Comparison of ENCODE assay signal across 15 cellular contexts in genomic region chr20:37201827-37202162, GRCh38. TPM values are rescaled to one million over a fixed set of nuclear protein-coding genes. Genes with fewer than 3 reads are reported as not detected.
DNase-seq lines count a peak whose midpoint lies in the region; ATAC-seq and TF ChIP-seq lines count a peak whose summit lies in the region.
"Had no signal": no experiment of that assay in that cellular context is flagged by ENCODE, and none has a peak within 500 bp of the region (broad histone marks: within the 10 kb centered on the region; RNA-seq: fewer than 3 reads in every experiment).

No MANE protein-coding gene starts in this region.

- no peak for TF ChIP-seq CTCF in breast epithelium (IDR thresholded peaks at IDR 0.05)
- TF ChIP-seq CTCF in type B pancreatic cell (conservative IDR thresholded peaks at IDR 0.05) = no peak

- H3K27ac ChIP-seq in HUES64 (ENCODE audit: low read depth, low read length) = peak overlapping the region; percentile 16; the same call in 1 of the 2 replicates
- peak overlapping the region; percentile 50 to 60 for H3K27ac ChIP-seq in breast epithelium
- peak overlapping the region; percentile 95 for H3K27ac ChIP-seq in mesodermal cell (ENCODE audit: low read depth, low read length, severe bottlenecking)
- H3K27ac ChIP-seq in Karpas-422 (ENCODE audit: low read length) = no peak overlapping the region
- H3K27ac ChIP-seq: neutrophil, SJCRH30 had no signal

- peaks cover 48% of the 10 kb centered on the region for H3K36me3 Mint-ChIP-seq in type B pancreatic cell
- H3K36me3 Mint-ChIP-seq in T-helper 2 cell treated with Interferon-gamma antibody and Interleukin-4, amounts not matched to agents 5 μg/mL and 100 μg/mL, for 36 hours (ENCODE audit: low read depth) = peaks cover 61% of the 10 kb centered on the region

- H3K4me1 ChIP-seq in HUES64 (ENCODE audit: insufficient read depth, low read length) = peaks cover 6% of the 10 kb centered on the region; the same call in 1 of the 2 replicates
- no peaks in the 10 kb centered on the region for H3K4me1 ChIP-seq in breast epithelium
- peaks cover 11% of the 10 kb centered on the region for H3K4me1 ChIP-seq in mesodermal cell (ENCODE audit: control insufficient read depth, insufficient read depth, low read length, poor library complexity, severe bottlenecking)
- H3K4me1 ChIP-seq in Karpas-422 (ENCODE audit: low read length) = no peaks in the 10 kb centered on the region

- peaks cover 60% of the 10 kb centered on the region for H3K79me2 ChIP-seq in Karpas-422 (ENCODE audit: low read length)

- no peak overlapping the region for H3K4me2 ChIP-seq in Karpas-422 (ENCODE audit: low read depth, low read length, poor library complexity, severe bottlenecking)

- no peaks in the 10 kb centered on the region for H3K9me2 ChIP-seq in Karpas-422 (replicated peaks; ENCODE audit: insufficient read depth, low read length)

- H3K4me3 Mint-ChIP-seq in type B pancreatic cell = no peak overlapping the region
- H3K4me3 Mint-ChIP-seq in T-helper 2 cell treated with Interferon-gamma antibody and Interleukin-4, amounts not matched to agents 5 μg/mL and 100 μg/mL, for 36 hours = no peak overlapping the region
- H3K4me3 Mint-ChIP-seq: CD4-positive, alpha-beta T cell; central memory CD8-positive, alpha-beta T cell had no signal

- H3K9me3 Mint-ChIP-seq in type B pancreatic cell = no peaks in the 10 kb centered on the region
- no peaks in the 10 kb centered on the region for H3K9me3 Mint-ChIP-seq in T-helper 2 cell treated with Interferon-gamma antibody and Interleukin-4, amounts not matched to agents 5 μg/mL and 100 μg/mL, for 36 hours
- H3K9me3 Mint-ChIP-seq: CD4-positive, alpha-beta T cell; central memory CD8-positive, alpha-beta T cell had no signal

- H3K9ac ChIP-seq in HUES64 (ENCODE audit: low read depth, low read length) = no peak overlapping the region
- H3K9ac ChIP-seq in Karpas-422 (ENCODE audit: low read length) = no peak overlapping the region

- no peaks in the 10 kb centered on the region for H3K27me3 Mint-ChIP-seq in type B pancreatic cell
- H3K27me3 Mint-ChIP-seq in T-helper 2 cell treated with Interferon-gamma antibody and Interleukin-4, amounts not matched to agents 5 μg/mL and 100 μg/mL, for 36 hours (ENCODE audit: low read depth) = no peaks in the 10 kb centered on the region
- H3K27me3 Mint-ChIP-seq: CD4-positive, alpha-beta T cell; central memory CD8-positive, alpha-beta T cell had no signal

- H2AFZ ChIP-seq in Karpas-422 (ENCODE audit: low read length) = no peak overlapping the region

- DNase-seq in breast epithelium (ENCODE audit: low spot score in 2 of 2) (no peak), type B pancreatic cell (ENCODE audit: extremely low spot score, unreplicated experiment) (no peak), Karpas-422 (no peak)
- DNase-seq in T-helper 2 cell treated with Interferon-gamma antibody and Interleukin-4, amounts not matched to agents 5 μg/mL and 100 μg/mL, for 36 hours (ENCODE audit: low spot score) = no peak
- DNase-seq: activated CD8-positive, alpha-beta memory T cell treated with anti-CD3 and anti-CD28 coated beads for 24 hours; NK-92 treated with Interleukin-12 subunit alpha and Interleukin-12 subunit beta, amount 100 ng/mL, for 24 hours had no signal

- H4K20me1 ChIP-seq in Karpas-422 (ENCODE audit: insufficient read depth, low read depth, low read length) = peaks cover 23% of the 10 kb centered on the region

- TF ChIP-seq POLR2A in breast epithelium (IDR thresholded peaks at IDR 0.05) = no peak

- peaks cover 27% of the 10 kb centered on the region for H3K4me1 Mint-ChIP-seq in type B pancreatic cell (ENCODE audit: unreplicated experiment)
- peaks cover 6% of the 10 kb centered on the region for H3K4me1 Mint-ChIP-seq in T-helper 2 cell treated with Interferon-gamma antibody and Interleukin-4, amounts not matched to agents 5 μg/mL and 100 μg/mL, for 36 hours (ENCODE audit: low read depth)

- H3K27ac Mint-ChIP-seq in type B pancreatic cell = peak overlapping the region; percentile 53
- H3K27ac Mint-ChIP-seq in T-helper 2 cell treated with Interferon-gamma antibody and Interleukin-4, amounts not matched to agents 5 μg/mL and 100 μg/mL, for 36 hours = no peak overlapping the region
- H3K27ac Mint-ChIP-seq: CD4-positive, alpha-beta T cell had no signal

- H3K4me3 ChIP-seq in HUES64 (ENCODE audit: low read length) (no peak overlapping the region), breast epithelium (no peak overlapping the region), mesodermal cell (ENCODE audit: extremely low read depth, insufficient read depth, low read length, poor library complexity, severe bottlenecking) (no peak overlapping the region), Karpas-422 (ENCODE audit: low read length) (no peak overlapping the region)
- H3K4me3 ChIP-seq: lung, SJCRH30 had no signal

- peaks cover 96% of the 10 kb centered on the region for H3K36me3 ChIP-seq in HUES64 (ENCODE audit: insufficient read depth, low read length)
- no peaks in the 10 kb centered on the region for H3K36me3 ChIP-seq in breast epithelium
- H3K36me3 ChIP-seq in mesodermal cell (ENCODE audit: control insufficient read depth, insufficient read depth, low read length) = peaks cover 88% of the 10 kb centered on the region
- H3K36me3 ChIP-seq in Karpas-422 (ENCODE audit: insufficient read depth, low read length) = peaks cover 78% of the 10 kb centered on the region

- H3K27me3 ChIP-seq in HUES64 (ENCODE audit: insufficient read depth, low read length) = no peaks in the 10 kb centered on the region
- H3K27me3 ChIP-seq in breast epithelium = no peaks in the 10 kb centered on the region
- no peaks in the 10 kb centered on the region for H3K27me3 ChIP-seq in Karpas-422 (ENCODE audit: low read length)
- H3K27me3 ChIP-seq: neutrophil, SJCRH30 had no signal

- H3K9me3 ChIP-seq in HUES64 (ENCODE audit: insufficient read depth, low read depth, low read length) (no peaks in the 10 kb centered on the region), breast epithelium (no peaks in the 10 kb centered on the region), mesodermal cell (ENCODE audit: control insufficient read depth, low read length) (no peaks in the 10 kb centered on the region), Karpas-422 (ENCODE audit: low read length) (no peaks in the 10 kb centered on the region)
- H3K9me3 ChIP-seq: neutrophil, SJCRH30 had no signal

- intact Hi-C loops in breast epithelium (cut with DNase I; ENCODE audit: low total_unique reads) = loop anchor here (10.0 kb wide), 1 partner anchor 333 kb away; no protein-coding TSS in a partner anchor

- no peak for ATAC-seq in HG02970 (IDR thresholded peaks at IDR 0.05; ENCODE audit: low FRiP score, unreplicated experiment)

- WGBS in HUES64 = 80% methylated on average over 1 of the region's 2 CpGs
- WGBS in mesodermal cell (ENCODE audit: insufficient coverage in 2 of 2), 2 experiments = 100% methylated on average over 1 of the region's 2 CpGs; no CpG with 5 or more reads in 1 of the 2 experiments

RNA-seq across cellular contexts. Expression of gene MROH8, which starts 22.4 kb away (rescaled TPM):
- 0.60 TPM for polyA plus RNA-seq in HUES64 (2013, experiment 1 of 2)
- 0.95 TPM for polyA plus RNA-seq in HUES64 (2013, experiment 2 of 2)
- total RNA-seq in breast epithelium = 1 to 10 TPM; 2.0 to 8.3 (median 2.8) TPM
- polyA plus RNA-seq in mesodermal cell (2013, experiment 1 of 2) = 3.4 TPM
- polyA plus RNA-seq in mesodermal cell (2013, experiment 2 of 2) = 2.8 TPM
- total RNA-seq in type B pancreatic cell (ENCODE audit: low replicate concordance) = 2.5 and 4.8 TPM in 2 replicates
- 1.3 and 1.9 TPM in 2 replicates for total RNA-seq in Karpas-422 (2014; rRNA removed; shearing (Covaris generic); ENCODE audit: low replicate concordance)

RNA-seq across cellular contexts. Expression of gene RPN2, which starts 22.7 kb away (rescaled TPM):
- polyA plus RNA-seq in HUES64 (2013, experiment 1 of 2) = 206 TPM
- 219 TPM for polyA plus RNA-seq in HUES64 (2013, experiment 2 of 2)
- total RNA-seq in breast epithelium (100 to 1,000 TPM; 108 to 161 (median 154) TPM), type B pancreatic cell (ENCODE audit: low replicate concordance) (184 and 206 TPM in 2 replicates)
- 368 TPM for polyA plus RNA-seq in mesodermal cell (2013, experiment 1 of 2)
- polyA plus RNA-seq in mesodermal cell (2013, experiment 2 of 2) = 336 TPM
- total RNA-seq in Karpas-422 (2014; rRNA removed; shearing (Covaris generic); ENCODE audit: low replicate concordance) = 125 and 283 TPM in 2 replicates

RNA-seq across cellular contexts. Expression of gene GHRH, which starts 59.8 kb away (rescaled TPM):
- not detected for polyA plus RNA-seq in HUES64 (2013, experiment 1 of 2)
- polyA plus RNA-seq in HUES64 (2013, experiment 2 of 2) = not detected
- total RNA-seq in breast epithelium (not detected), type B pancreatic cell (ENCODE audit: low replicate concordance) (0.77 and 3.9 TPM in 2 replicates)
- polyA plus RNA-seq in mesodermal cell (2013, experiment 1 of 2) = not detected
- polyA plus RNA-seq in mesodermal cell (2013, experiment 2 of 2) = not detected
- not detected in 2 replicates for total RNA-seq in Karpas-422 (2014; rRNA removed; shearing (Covaris generic); ENCODE audit: low replicate concordance)
- total RNA-seq: CD4-positive, alpha-beta T cell; epithelial cell of proximal tubule; lung; SJCRH30 had no signal
- polyA plus RNA-seq: lung had no signal
